27 cellular contexts compared by ENCODE assay signal in the genomic region with DNA sequence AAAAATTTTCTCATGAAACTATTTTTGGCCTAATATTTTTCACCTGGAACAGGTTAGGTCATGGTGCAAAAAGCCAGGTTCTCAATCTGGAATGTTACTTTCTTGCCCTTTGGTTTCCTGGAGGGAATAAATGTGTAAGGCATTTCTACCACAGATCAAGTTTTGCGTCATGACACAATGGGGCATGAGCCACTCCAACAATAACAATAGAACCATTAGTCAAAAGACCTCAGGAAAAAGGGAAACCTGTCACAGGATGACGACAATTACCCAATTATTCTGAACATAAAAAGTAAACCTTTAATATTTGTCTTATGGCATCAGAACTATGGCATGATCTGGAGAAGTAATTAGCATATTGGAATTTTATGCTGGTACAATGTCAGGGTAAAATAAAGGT.
"Had no signal": no experiment of that assay in that cellular context is flagged by ENCODE, and none has a peak within 500 bp of the region (broad histone marks: within the 10 kb centered on the region; RNA-seq: fewer than 3 reads in every experiment).

No MANE protein-coding gene starts in this region.

- H3K9me3 ChIP-seq: pancreas, prostate gland, right atrium auricular region, testis, transverse colon had no signal

- ATAC-seq: activated CD4-positive, CD25-positive, alpha-beta regulatory T cell treated with anti-CD3 and anti-CD28 coated beads, Interleukin-2, amount 50 U/mL, for 24 hours; activated CD8-positive, alpha-beta T cell treated with anti-CD3 and anti-CD28 coated beads for 36 hours; activated T-cell treated with anti-CD3 and anti-CD28 coated beads, Interleukin-2, amount 50 U/mL, for 4 hours; activated T-helper 17 cell treated with anti-CD3 and anti-CD28 coated beads, Interleukin-2, amount 50 U/mL, for 72 hours; gastroesophageal sphincter; left colon; naive thymus-derived CD4-positive, alpha-beta T cell; pancreas; stimulated activated naive CD8-positive, alpha-beta T cell treated with anti-CD3 and anti-CD28 coated beads, Interleukin-15, Interleukin-2, amounts not matched to agents 100 U/mL and 50 U/mL, for 24 hours had no signal

- H3K4me1 ChIP-seq: gastroesophageal sphincter, pancreas, prostate gland, right atrium auricular region, testis, transverse colon had no signal

- DNase-seq: activated CD4-positive, alpha-beta T cell treated with anti-CD3 and anti-CD28 coated beads, Interleukin-2, amount 10 ng/mL, durations not matched to agents 7 days and 5 days; activated CD8-positive, alpha-beta T cell treated with anti-CD3 and anti-CD28 coated beads for 36 hours; activated gamma-delta T cell treated with Interleukin-2 at 50 U/mL for 16 hours; activated naive CD4-positive, alpha-beta T cell treated with anti-CD3 and anti-CD28 coated beads, Interleukin-2, amount 50 U/mL, for 16 hours; activated T-cell treated with anti-CD3 and anti-CD28 coated beads, Interleukin-2, amount 50 U/mL, for 4 hours; amniotic stem cell; central memory CD4-positive, alpha-beta T cell; effector CD4-positive, alpha-beta T cell; head of caudate nucleus; hippocampal formation; left colon; midbrain; naive thymus-derived CD4-positive, alpha-beta T cell; pancreas; stimulated activated CD4-positive, alpha-beta T cell treated with anti-CD3 and anti-CD28 coated beads, Interleukin-15, amount 100 ng/mL, for 24 hours; stimulated activated CD4-positive, alpha-beta T cell treated with anti-CD3 and anti-CD28 coated beads, Interleukin-2, amount 100 ng/mL, for 24 hours; stimulated activated naive CD8-positive, alpha-beta T cell treated with anti-CD3 and anti-CD28 coated beads, Interleukin-15, Interleukin-2, amounts not matched to agents 100 U/mL and 50 U/mL, for 24 hours; testis; transverse colon; WERI-Rb-1 had no signal

- H3K4me3 ChIP-seq: gastroesophageal sphincter, pancreas, prostate gland, right atrium auricular region, testis, transverse colon had no signal

- H3K36me3 ChIP-seq: gastroesophageal sphincter, pancreas, prostate gland, right atrium auricular region, transverse colon, WERI-Rb-1 had no signal

- H3K27me3 ChIP-seq: gastroesophageal sphincter, pancreas, right atrium auricular region, testis, transverse colon had no signal

- FAIRE-seq: astrocyte, keratinocyte, pancreas had no signal

- H3K27ac ChIP-seq: gastroesophageal sphincter, pancreas, prostate gland, right atrium auricular region, testis, transverse colon, WERI-Rb-1 had no signal
